Comparison of ENCODE assay signal across 1 cellular context in genomic region chrX:10217218-10217617, GRCh38.
TF ChIP-seq lines count a peak whose summit lies in the region.

No MANE protein-coding gene starts in this region.

TF ChIP-seq in WTC11, 78 proteins besides CTCF, POLR2A, EP300 and RAD21 (continued from another document):
- TF ChIP-seq ATF1 (CRISPR knock-in tag; IDR thresholded peaks at IDR 0.05): no peak
- no peak for TF ChIP-seq ZNF263 (CRISPR knock-in tag; IDR thresholded peaks at IDR 0.05; ENCODE audit: low read depth)
- TF ChIP-seq ZNF671 (CRISPR knock-in tag; IDR thresholded peaks at IDR 0.05): no peak
- TF ChIP-seq NR3C1 (CRISPR knock-in tag; conservative IDR thresholded peaks at IDR 0.05; ENCODE audit: low read depth): no peak
